In genomic region chr13:43229506-43229905, GRCh38 we compare ENCODE assay signal across 22 cellular contexts.
DNase-seq lines count a peak whose midpoint lies in the region; ATAC-seq, FAIRE-seq and TF ChIP-seq lines count a peak whose summit lies in the region.
"Had no signal": no experiment of that assay in that cellular context is flagged by ENCODE, and none has a peak within 500 bp of the region (broad histone marks: within the 10 kb centered on the region; RNA-seq: fewer than 3 reads in every experiment).

No MANE protein-coding gene starts in this region.

- H4K20me1 ChIP-seq in astrocyte (ENCODE audit: insufficient read depth, low read length), result no peaks in the 10 kb centered on the region

- H3K36me3 ChIP-seq in astrocyte (ENCODE audit: insufficient read depth, low read length), result no peaks in the 10 kb centered on the region
- H3K36me3 ChIP-seq: prostate gland had no signal

- no peaks in the 10 kb centered on the region for H3K4me1 ChIP-seq in astrocyte (ENCODE audit: insufficient read depth, low read length)
- H3K4me1 ChIP-seq: A549, prostate gland had no signal

- H3K9me3 ChIP-seq in astrocyte (ENCODE audit: insufficient read depth, low read depth, low read length), result no peaks in the 10 kb centered on the region
- H3K9me3 ChIP-seq: A549, prostate gland had no signal

- no peak overlapping the region for H3K4me2 ChIP-seq in astrocyte (ENCODE audit: low read length)
- H3K4me2 ChIP-seq: A549, hepatocyte had no signal

- no peaks in the 10 kb centered on the region for H3K27me3 Mint-ChIP-seq in astrocyte (ENCODE audit: low read depth, unreplicated experiment)
- H3K27me3 Mint-ChIP-seq in endothelial cell (ENCODE audit: unreplicated experiment), result no peaks in the 10 kb centered on the region
- peaks cover 9% of the 10 kb centered on the region for H3K27me3 Mint-ChIP-seq in activated T-helper 2 cell treated with anti-CD3 and anti-CD28 coated beads, Interferon-gamma antibody, Interleukin-2, Interleukin-4, amounts not matched to agents 10 μg/mL and 5 μg/mL and 100 μg/mL, durations not matched to agents 14 hours and 24 hours and 36 hours (ENCODE audit: low read depth)

- no peaks in the 10 kb centered on the region for H3K79me2 ChIP-seq in astrocyte (ENCODE audit: insufficient read depth, low read length)
- H3K79me2 ChIP-seq: hepatocyte had no signal

- H3K27me3 ChIP-seq in astrocyte (ENCODE audit: insufficient read depth, low read length), result no peaks in the 10 kb centered on the region
- H3K27me3 ChIP-seq: hepatocyte had no signal

- H3K9me3 Mint-ChIP-seq in astrocyte (ENCODE audit: unreplicated experiment) (no peaks in the 10 kb centered on the region), endothelial cell (ENCODE audit: unreplicated experiment) (no peaks in the 10 kb centered on the region)
- no peaks in the 10 kb centered on the region for H3K9me3 Mint-ChIP-seq in activated T-helper 2 cell treated with anti-CD3 and anti-CD28 coated beads, Interferon-gamma antibody, Interleukin-2, Interleukin-4, amounts not matched to agents 10 μg/mL and 5 μg/mL and 100 μg/mL, durations not matched to agents 14 hours and 24 hours and 36 hours
- H3K9me3 Mint-ChIP-seq: activated naive CD8-positive, alpha-beta T cell treated with anti-CD3 and anti-CD28 coated beads, Interleukin-2, amount 10 ng/mL, durations not matched to agents 7 days and 5 days; activated T-cell treated with anti-CD3 and anti-CD28 coated beads, Interleukin-2, amount 50 U/mL, for 24 hours; natural killer cell had no signal

- DNase-seq in Right ventricle myocardium inferior (ENCODE audit: missing footprints) (no peak), left ventricle myocardium superior (no peak), astrocyte (ENCODE audit: low read depth) (peak; percentile 79), glomerular visceral epithelial cell (ENCODE audit: extremely low spot score) (peak; percentile 10), endothelial cell (ENCODE audit: low spot score) (no peak)
- DNase-seq in activated T-helper 2 cell treated with anti-CD3 and anti-CD28 coated beads, Interferon-gamma antibody, Interleukin-2, Interleukin-4, amounts not matched to agents 10 μg/mL and 5 μg/mL and 100 μg/mL, durations not matched to agents 14 hours and 24 hours and 36 hours (ENCODE audit: low spot score), result no peak
- DNase-seq: activated naive CD8-positive, alpha-beta T cell treated with anti-CD3 and anti-CD28 coated beads, Interleukin-2, amount 10 ng/mL, durations not matched to agents 7 days and 5 days; activated T-cell treated with anti-CD3 and anti-CD28 coated beads, Interleukin-2, amount 50 U/mL, for 24 hours; cerebellar nuclear complex; H7; left cardiac atrium; natural killer cell; NCI-H1092; SHP77 treated with DMSO at 0.1 percent for 48 hours; T1000 had no signal

- H3K27ac ChIP-seq in astrocyte (ENCODE audit: low read depth, low read length), result no peak overlapping the region
- H3K27ac ChIP-seq: A549, hepatocyte, prostate gland had no signal

- peaks cover 14% of the 10 kb centered on the region for H3K4me1 Mint-ChIP-seq in astrocyte (ENCODE audit: low read depth, unreplicated experiment)
- H3K4me1 Mint-ChIP-seq in endothelial cell (ENCODE audit: unreplicated experiment), result no peaks in the 10 kb centered on the region
- no peaks in the 10 kb centered on the region for H3K4me1 Mint-ChIP-seq in activated T-helper 2 cell treated with anti-CD3 and anti-CD28 coated beads, Interferon-gamma antibody, Interleukin-2, Interleukin-4, amounts not matched to agents 10 μg/mL and 5 μg/mL and 100 μg/mL, durations not matched to agents 14 hours and 24 hours and 36 hours (ENCODE audit: low read depth)
- H3K4me1 Mint-ChIP-seq: activated naive CD8-positive, alpha-beta T cell treated with anti-CD3 and anti-CD28 coated beads, Interleukin-2, amount 10 ng/mL, durations not matched to agents 7 days and 5 days; IgD-negative memory B cell; natural killer cell had no signal

- no peak overlapping the region for H3K4me3 Mint-ChIP-seq in astrocyte (ENCODE audit: unreplicated experiment)
- H3K4me3 Mint-ChIP-seq in endothelial cell (ENCODE audit: unreplicated experiment), result no peak overlapping the region
- no peak overlapping the region for H3K4me3 Mint-ChIP-seq in activated T-helper 2 cell treated with anti-CD3 and anti-CD28 coated beads, Interferon-gamma antibody, Interleukin-2, Interleukin-4, amounts not matched to agents 10 μg/mL and 5 μg/mL and 100 μg/mL, durations not matched to agents 14 hours and 24 hours and 36 hours (ENCODE audit: low read depth)
- H3K4me3 Mint-ChIP-seq: activated naive CD8-positive, alpha-beta T cell treated with anti-CD3 and anti-CD28 coated beads, Interleukin-2, amount 10 ng/mL, durations not matched to agents 7 days and 5 days; activated T-cell treated with anti-CD3 and anti-CD28 coated beads, Interleukin-2, amount 50 U/mL, for 24 hours; natural killer cell had no signal

- H3K36me3 Mint-ChIP-seq in astrocyte (ENCODE audit: low read depth, unreplicated experiment) (no peaks in the 10 kb centered on the region), endothelial cell (ENCODE audit: low read depth, unreplicated experiment) (no peaks in the 10 kb centered on the region)
- H3K36me3 Mint-ChIP-seq in activated T-helper 2 cell treated with anti-CD3 and anti-CD28 coated beads, Interferon-gamma antibody, Interleukin-2, Interleukin-4, amounts not matched to agents 10 μg/mL and 5 μg/mL and 100 μg/mL, durations not matched to agents 14 hours and 24 hours and 36 hours (ENCODE audit: low read depth), result no peaks in the 10 kb centered on the region
- H3K36me3 Mint-ChIP-seq: activated naive CD8-positive, alpha-beta T cell treated with anti-CD3 and anti-CD28 coated beads, Interleukin-2, amount 10 ng/mL, durations not matched to agents 7 days and 5 days; natural killer cell had no signal

- FAIRE-seq in astrocyte (lab: Jason Lieb, UNC), result no peak
- FAIRE-seq: A549, D721Med had no signal

- H3K4me3 ChIP-seq in astrocyte (ENCODE audit: insufficient read depth, low read depth, low read length), result no peak overlapping the region
- H3K4me3 ChIP-seq: A549, hepatocyte, prostate gland had no signal

- ATAC-seq in Right ventricle myocardium inferior, result peak; percentile 28
- ATAC-seq in left ventricle myocardium superior, result no peak
- ATAC-seq in GM21619 (IDR thresholded peaks at IDR 0.05; ENCODE audit: unreplicated experiment), result no peak
- ATAC-seq in HG03520 (IDR thresholded peaks at IDR 0.05; ENCODE audit: unreplicated experiment), result no peak
- ATAC-seq: A549, natural killer cell had no signal

- no peak overlapping the region for H3K9ac ChIP-seq in astrocyte (ENCODE audit: low read length)

- TF ChIP-seq CTCF in astrocyte (IDR thresholded peaks at IDR 0.05; ENCODE audit: insufficient read depth, low read depth, low read length) (no peak), endothelial cell (IDR thresholded peaks at IDR 0.05; ENCODE audit: unreplicated experiment) (no peak)

- intact Hi-C loops in Right ventricle myocardium inferior (cut with DNase I) (no loop called here), left ventricle myocardium superior (cut with micrococcal nuclease) (no loop called here)
- intact Hi-C loops in activated T-helper 2 cell treated with anti-CD3 and anti-CD28 coated beads, Interferon-gamma antibody, Interleukin-2, Interleukin-4, amounts not matched to agents 10 μg/mL and 5 μg/mL and 100 μg/mL, durations not matched to agents 14 hours and 24 hours and 36 hours (cut with micrococcal nuclease), result no loop called here

- H2AFZ ChIP-seq in astrocyte (ENCODE audit: low read depth, low read length), result no peak overlapping the region
- H2AFZ ChIP-seq: hepatocyte had no signal

- H3K27ac Mint-ChIP-seq in astrocyte (ENCODE audit: unreplicated experiment), result no peak overlapping the region
- no peak overlapping the region for H3K27ac Mint-ChIP-seq in endothelial cell (ENCODE audit: unreplicated experiment)
- H3K27ac Mint-ChIP-seq in activated T-helper 2 cell treated with anti-CD3 and anti-CD28 coated beads, Interferon-gamma antibody, Interleukin-2, Interleukin-4, amounts not matched to agents 10 μg/mL and 5 μg/mL and 100 μg/mL, durations not matched to agents 14 hours and 24 hours and 36 hours, result no peak overlapping the region
- H3K27ac Mint-ChIP-seq: activated naive CD8-positive, alpha-beta T cell treated with anti-CD3 and anti-CD28 coated beads, Interleukin-2, amount 10 ng/mL, durations not matched to agents 7 days and 5 days; activated T-cell treated with anti-CD3 and anti-CD28 coated beads, Interleukin-2, amount 50 U/mL, for 24 hours; IgD-negative memory B cell; natural killer cell had no signal

Comparison
In these comparisons a context has a peak if more than half of its experiments do, and no peak if none do; other contexts are left out.
1. DNase-seq: peak in astrocyte (single experiment) and glomerular visceral epithelial cell (single experiment); none in Right ventricle myocardium inferior (single experiment), left ventricle myocardium superior (single experiment), endothelial cell (single experiment) and activated T-helper 2 cell treated with anti-CD3 and anti-CD28 coated beads, Interferon-gamma antibody, Interleukin-2, Interleukin-4, amounts not matched to agents 10 μg/mL and 5 μg/mL and 100 μg/mL, durations not matched to agents 14 hours and 24 hours and 36 hours (single experiment).